Comparison of ENCODE assay signal across 26 cellular contexts in the genomic region with DNA sequence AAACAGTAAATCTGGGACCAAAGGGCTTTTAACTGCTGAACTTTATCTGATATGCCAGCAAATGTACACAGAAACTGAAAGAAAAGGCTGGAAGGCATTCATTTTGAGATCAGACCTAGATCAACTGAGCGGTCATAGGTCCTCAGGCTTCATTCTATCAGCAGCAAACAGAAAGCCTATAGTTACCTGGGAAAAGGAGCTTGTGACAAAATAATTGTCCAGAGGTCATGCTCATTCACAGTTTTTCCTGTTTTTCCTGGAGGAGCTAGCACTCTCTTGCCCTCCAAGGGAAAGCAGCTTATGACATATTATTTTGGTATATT.
DNase-seq lines count a peak whose midpoint lies in the region; ATAC-seq and TF ChIP-seq lines count a peak whose summit lies in the region.
"Had no signal": no experiment of that assay in that cellular context is flagged by ENCODE, and none has a peak within 500 bp of the region (broad histone marks: within the 10 kb centered on the region; RNA-seq: fewer than 3 reads in every experiment).

No MANE protein-coding gene starts in this region.

- peak overlapping the region; percentile 59 for H2AFZ ChIP-seq in smooth muscle cell (ENCODE audit: low read depth)

- 0 out of 2 replicates have a peak, but pooled peaks cover under 1% of the 10 kb centered on the region for H3K4me1 ChIP-seq in HUES48 (ENCODE audit: control insufficient read depth, insufficient read depth, low read length)
- H3K4me1 ChIP-seq in SJCRH30, result peaks cover 30% of the 10 kb centered on the region
- H3K4me1 ChIP-seq in left lung, result no peaks in the 10 kb centered on the region
- H3K4me1 ChIP-seq in smooth muscle cell (ENCODE audit: low read depth), result peaks cover 4% of the 10 kb centered on the region
- H3K4me1 ChIP-seq: psoas muscle had no signal

- no peaks in the 10 kb centered on the region for H4K20me1 ChIP-seq in smooth muscle cell (ENCODE audit: low read depth)

- intact Hi-C loops in left lung (cut with DNase I), result no loop called here
- intact Hi-C loops in posterior cingulate gyrus (cut with DNase I), result no loop called here

- peak overlapping the region; percentile 29 for H3K4me2 ChIP-seq in smooth muscle cell

- TF ChIP-seq CTCF in left lung (IDR thresholded peaks at IDR 0.05) (no peak), smooth muscle cell (IDR thresholded peaks at IDR 0.05; ENCODE audit: borderline replicate concordance, insufficient read depth, poor library complexity, severe bottlenecking) (no peak)

- no peaks in the 10 kb centered on the region for H3K9me3 ChIP-seq in HUES48 (ENCODE audit: control insufficient read depth, insufficient read depth, low read length)
- H3K9me3 ChIP-seq in SJCRH30 (replicated peaks), result no peaks in the 10 kb centered on the region
- H3K9me3 ChIP-seq in left lung, result no peaks in the 10 kb centered on the region
- H3K9me3 ChIP-seq in smooth muscle cell (replicated peaks; ENCODE audit: low read depth), result no peaks in the 10 kb centered on the region
- H3K9me3 ChIP-seq: esophagus muscularis mucosa, psoas muscle had no signal

- H3K4me3 ChIP-seq in HUES48 (ENCODE audit: low read depth, low read length), result no peak overlapping the region
- H3K4me3 ChIP-seq in SJCRH30, result peak overlapping the region; percentile 4; the same call in 1 of the 2 replicates
- H3K4me3 ChIP-seq in left lung, result no peak overlapping the region
- peak overlapping the region; percentile 27 for H3K4me3 ChIP-seq in smooth muscle cell
- H3K4me3 ChIP-seq: esophagus muscularis mucosa, psoas muscle had no signal

- H3K9ac ChIP-seq in HUES48 (ENCODE audit: low read depth, low read length), result no peak overlapping the region
- H3K9ac ChIP-seq in smooth muscle cell (ENCODE audit: low read depth), result no peak overlapping the region

- no peaks in the 10 kb centered on the region for H3K79me2 ChIP-seq in smooth muscle cell (ENCODE audit: low read depth)

- WGBS in smooth muscle cell (ENCODE audit: low lambda C conversion rate), result 61% methylated on average over 1 of the region's 1 CpG

- no peaks in the 10 kb centered on the region for H3K27me3 ChIP-seq in HUES48 (ENCODE audit: control insufficient read depth, insufficient read depth, low read length)
- H3K27me3 ChIP-seq in SJCRH30, result no peaks in the 10 kb centered on the region
- no peaks in the 10 kb centered on the region for H3K27me3 ChIP-seq in left lung
- no peaks in the 10 kb centered on the region for H3K27me3 ChIP-seq in smooth muscle cell (ENCODE audit: low read depth)
- H3K27me3 ChIP-seq: esophagus muscularis mucosa had no signal

- DNase-seq in SJCRH30 (peak in 1 of 2 experiments; percentile 48), left lung (no peak), smooth muscle cell (lab: John Stamatoyannopoulos, UW; ENCODE audit: unreplicated experiment) (no peak), posterior cingulate gyrus (no peak), amniotic stem cell (lab: John Stamatoyannopoulos, UW) (no peak)
- DNase-seq: activated CD4-positive, alpha-beta T cell treated with anti-CD3 and anti-CD28 coated beads, Interleukin-2, amount 50 U/mL, for 48 hours; activated naive CD8-positive, alpha-beta T cell treated with anti-CD3 and anti-CD28 coated beads, Interleukin-2, amount 50 U/mL, for 24 hours; activated T-cell treated with anti-CD3 and anti-CD28 coated beads, Interleukin-2, amount 50 U/mL, for 72 hours; CD4-positive, alpha-beta T cell; central memory CD4-positive, alpha-beta T cell; foreskin fibroblast; H9; head of caudate nucleus; islet precursor cell; naive thymus-derived CD8-positive, alpha-beta T cell; NCI-H1436 treated with DMSO at 0.1 percent for 48 hours; NCI-H446; NCI-H82; psoas muscle; stimulated activated naive CD4-positive, alpha-beta T cell had no signal

- peak overlapping the region; percentile 21 for H3K27ac ChIP-seq in HUES48 (ENCODE audit: low read depth, low read length)
- H3K27ac ChIP-seq in SJCRH30, result peak overlapping the region; percentile 45
- H3K27ac ChIP-seq in left lung, result no peak overlapping the region
- no peak overlapping the region for H3K27ac ChIP-seq in smooth muscle cell (ENCODE audit: low read depth)
- H3K27ac ChIP-seq: esophagus muscularis mucosa, psoas muscle had no signal

- H3F3A ChIP-seq in smooth muscle cell (ENCODE audit: low read depth), result peaks cover 5% of the 10 kb centered on the region

- H3K36me3 ChIP-seq in HUES48 (ENCODE audit: control insufficient read depth, insufficient read depth, low read length) (no peaks in the 10 kb centered on the region), SJCRH30 (no peaks in the 10 kb centered on the region), left lung (no peaks in the 10 kb centered on the region), smooth muscle cell (ENCODE audit: low read depth) (no peaks in the 10 kb centered on the region)
- H3K36me3 ChIP-seq: esophagus muscularis mucosa had no signal

- ATAC-seq in left lung (peak; percentile 63), HG03439 (IDR thresholded peaks at IDR 0.05; ENCODE audit: unreplicated experiment) (no peak)
- ATAC-seq: activated CD4-positive, CD25-positive, alpha-beta regulatory T cell treated with anti-CD3 and anti-CD28 coated beads, Interleukin-2, amount 50 U/mL, for 24 hours; activated naive CD8-positive, alpha-beta T cell treated with anti-CD3 and anti-CD28 coated beads, Interleukin-2, amount 50 U/mL, for 24 hours; activated T-cell treated with anti-CD3 and anti-CD28 coated beads, Interleukin-2, amount 50 U/mL, for 72 hours; naive thymus-derived CD8-positive, alpha-beta T cell; psoas muscle; Right ventricle myocardium inferior; SK-N-SH treated with all-trans-retinoic acid at 6 μM for 48 hours had no signal

Comparison
In these comparisons a context has a peak if more than half of its experiments do, and no peak if none do; other contexts are left out.
1. H3K27ac ChIP-seq: peak in HUES48 (single experiment) and SJCRH30 (single experiment); none in left lung (0 of 2) and smooth muscle cell (single experiment).
2. H3K4me3 ChIP-seq: peak in SJCRH30 (single experiment) and smooth muscle cell (single experiment); none in HUES48 (single experiment) and left lung (0 of 2).